In genomic region chr11:107857550-107858216, GRCh38 we compare ENCODE assay signal across 8 cellular contexts. TPM values are rescaled to one million over a fixed set of nuclear protein-coding genes. Genes with fewer than 3 reads are reported as not detected.
DNase-seq lines count a peak whose midpoint lies in the region; ATAC-seq and TF ChIP-seq lines count a peak whose summit lies in the region.

No MANE protein-coding gene starts in this region.

- TF ChIP-seq CTCF in BJ (IDR thresholded peaks at IDR 0.05; ENCODE audit: insufficient read depth, low read depth, low read length): no peak
- TF ChIP-seq CTCF in glutamatergic neuron (IDR thresholded peaks at IDR 0.05; ENCODE audit: partially characterized antibody, unreplicated experiment): no peak
- TF ChIP-seq CTCF in sigmoid colon (IDR thresholded peaks at IDR 0.05): no peak

- POLR2A ChIA-PET in BJ (lab: Charles Lee): no interaction called here

- TF ChIP-seq POLR2A in sigmoid colon (IDR thresholded peaks at IDR 0.05): no peak

- H3K27me3 Mint-ChIP-seq in T-helper 17 cell (no peaks in the 10 kb centered on the region), glutamatergic neuron (ENCODE audit: unreplicated experiment) (peaks cover 8% of the 10 kb centered on the region)

- intact Hi-C loops in sigmoid colon (cut with DNase I): no loop called here

- H3K9me3 ChIP-seq in HAP-1 (no peaks in the 10 kb centered on the region), T-helper 17 cell (ENCODE audit: control insufficient read depth, low read length, poor library complexity, severe bottlenecking) (no peaks in the 10 kb centered on the region), sigmoid colon (no peaks in the 10 kb centered on the region)

- H3K36me3 ChIP-seq in BJ (ENCODE audit: control insufficient read depth, insufficient read depth, low read length): no peaks in the 10 kb centered on the region
- no peaks in the 10 kb centered on the region for H3K36me3 ChIP-seq in HAP-1 (replicated peaks)
- no peaks in the 10 kb centered on the region for H3K36me3 ChIP-seq in sigmoid colon

- peak overlapping the region; percentile 69 to 73 (median 72) for H3K27ac ChIP-seq in sigmoid colon

- peaks cover 35% of the 10 kb centered on the region for H3K4me1 Mint-ChIP-seq in T-helper 17 cell
- H3K4me1 Mint-ChIP-seq in glutamatergic neuron (ENCODE audit: low read depth, unreplicated experiment): peaks cover 1% of the 10 kb centered on the region

- CTCF ChIA-PET in BJ (lab: Yijun Ruan, JAX): no interaction called here

- peaks cover 2% of the 10 kb centered on the region for H3K36me3 Mint-ChIP-seq in T-helper 17 cell (ENCODE audit: low read depth)
- H3K36me3 Mint-ChIP-seq in glutamatergic neuron (ENCODE audit: unreplicated experiment): no peaks in the 10 kb centered on the region

- H3K27ac Mint-ChIP-seq in T-helper 17 cell (peak overlapping the region; percentile 91), glutamatergic neuron (ENCODE audit: unreplicated experiment) (peak overlapping the region; percentile 64)

- peaks cover 5% of the 10 kb centered on the region for H3K9me3 Mint-ChIP-seq in glutamatergic neuron (ENCODE audit: unreplicated experiment)

- H3K4me3 Mint-ChIP-seq in T-helper 17 cell (peak overlapping the region; percentile 96), glutamatergic neuron (ENCODE audit: unreplicated experiment) (peak overlapping the region; percentile 83)

- no peak for TF ChIP-seq EP300 in sigmoid colon (IDR thresholded peaks at IDR 0.05)

- H3K4me3 ChIP-seq in BJ (ENCODE audit: low read depth, low read length) (peak overlapping the region; percentile 64), HAP-1 (peak overlapping the region; percentile 52), sigmoid colon (peak overlapping the region; percentile 53 to 70 (median 62))

- 11 to 41% methylated on average over 16 of the region's 16 CpGs for WGBS in sigmoid colon, 2 donors

- ATAC-seq in T-helper 17 cell: no peak

- peaks cover 16% of the 10 kb centered on the region for H3K4me1 ChIP-seq in HAP-1
- H3K4me1 ChIP-seq in sigmoid colon: peaks cover 0 to 23% (median 13%) of the 10 kb centered on the region in 4 donors

- in situ Hi-C loops in HAP-1 (cut with MboI; ENCODE audit: low sequenced_read_pairs): no loop called here

- H3K27me3 ChIP-seq in BJ (ENCODE audit: control insufficient read depth, insufficient read depth, low read length) (peaks cover 2% of the 10 kb centered on the region; the same call in 1 of the 2 replicates), HAP-1 (ENCODE audit: low read depth) (no peaks in the 10 kb centered on the region), sigmoid colon (no peaks in the 10 kb centered on the region)

- DNase-seq in BJ (ENCODE audit: low read depth) (no peak), HAP-1 (ENCODE audit: low spot score in 2 of 2) (peak; percentile 71 to 95), T-helper 17 cell (no peak), glutamatergic neuron (no peak), sigmoid colon (peak; percentile 48), D341Med (ENCODE audit: low spot score) (no peak), NCI-H2107 treated with DMSO at 0.1 percent for 48 hours (lab: John Stamatoyannopoulos, UW; ENCODE audit: unreplicated experiment) (no peak), HuH-7.5 (ENCODE audit: low spot score) (no peak)

RNA-seq across cellular contexts. Expression of gene SLC35F2, which starts 0.9 kb away (rescaled TPM):
- polyA plus RNA-seq in BJ (2011; rRNA removed): 0.82 and 1.0 TPM in 2 replicates
- 0.21 and 1.8 TPM in 2 replicates for polyA minus RNA-seq in BJ (2011; rRNA and poly(A)+ RNA removed)
- 1 to 10 TPM; 7.3 to 9.1 TPM for total RNA-seq in T-helper 17 cell
- 3.5 TPM for total RNA-seq in glutamatergic neuron (ENCODE audit: unreplicated experiment)
- total RNA-seq in sigmoid colon: 1 to 10 TPM in 3 of 4 donors, under 1 TPM in 1; 0.83 to 9.3 (median 3.7) TPM
- polyA plus RNA-seq in sigmoid colon: 10 to 100 TPM in 1 of 3 donors, 1 to 10 TPM in 2; 3.7 to 15.4 (median 6.0) TPM

Comparison
In these comparisons a context has a peak if more than half of its experiments do, and no peak if none do; other contexts are left out.
1. DNase-seq: peak in HAP-1 (2 of 2) and sigmoid colon (single experiment); none in BJ (single experiment), T-helper 17 cell (0 of 3), glutamatergic neuron (single experiment), D341Med (single experiment), NCI-H2107 treated with DMSO at 0.1 percent for 48 hours (single experiment) and HuH-7.5 (single experiment).
2. Peak in every context shown above with its lines, with median percentiles within 50 percentile points of each other: H3K4me3 ChIP-seq.